17 cellular contexts compared by ENCODE assay signal in the genomic region with DNA sequence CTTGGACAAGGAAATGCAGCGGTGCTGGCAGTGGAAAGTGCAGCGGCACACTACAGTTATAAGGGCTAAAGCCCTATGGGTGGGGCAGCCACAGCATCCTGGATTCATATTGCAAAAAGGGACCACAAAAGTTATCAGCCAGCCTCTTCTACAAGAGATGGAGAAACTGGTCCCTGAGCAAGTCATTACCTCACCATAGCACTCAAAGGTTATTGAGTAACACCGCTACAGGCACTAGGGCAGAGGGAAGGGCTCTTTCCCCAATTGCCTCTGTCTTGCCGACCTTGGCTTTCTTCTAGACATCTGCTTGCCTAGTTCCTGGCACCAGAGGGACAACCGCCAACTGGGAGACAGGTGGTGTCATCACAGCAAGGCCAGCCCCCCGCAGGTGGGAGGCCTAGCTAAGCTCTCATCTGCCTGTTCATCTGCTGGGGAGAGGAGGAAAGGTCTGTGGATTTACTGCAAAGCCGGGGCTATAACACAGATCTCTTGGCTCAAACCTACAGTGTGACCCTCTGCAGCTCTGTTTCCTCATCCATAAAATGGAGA.
DNase-seq lines count a peak whose midpoint lies in the region; TF ChIP-seq lines count a peak whose summit lies in the region.
"Had no signal": no experiment of that assay in that cellular context is flagged by ENCODE, and none has a peak within 500 bp of the region (broad histone marks: within the 10 kb centered on the region; RNA-seq: fewer than 3 reads in every experiment).

No MANE protein-coding gene starts in this region.

- peaks cover 35% of the 10 kb centered on the region for H3K9me3 Mint-ChIP-seq in endodermal cell
- H3K9me3 Mint-ChIP-seq: activated naive CD4-positive, alpha-beta T cell treated with anti-CD3 and anti-CD28 coated beads, Interleukin-2, amount 10 ng/mL, durations not matched to agents 7 days and 5 days; activated T-cell treated with anti-CD3 and anti-CD28 coated beads, Interleukin-2, amount 50 U/mL, for 24 hours had no signal

- H3K27me3 Mint-ChIP-seq in endodermal cell (ENCODE audit: insufficient read depth): peaks cover 1% of the 10 kb centered on the region
- H3K27me3 Mint-ChIP-seq: activated CD4-positive, alpha-beta T cell treated with anti-CD3 and anti-CD28 coated beads for 36 hours; activated naive CD4-positive, alpha-beta T cell treated with anti-CD3 and anti-CD28 coated beads, Interleukin-2, amount 10 ng/mL, durations not matched to agents 7 days and 5 days; CD4-positive, CD25-positive, alpha-beta regulatory T cell had no signal

- no peak overlapping the region for H3K27ac Mint-ChIP-seq in endodermal cell
- H3K27ac Mint-ChIP-seq: activated CD4-positive, alpha-beta T cell treated with anti-CD3 and anti-CD28 coated beads for 36 hours; activated naive CD4-positive, alpha-beta T cell treated with anti-CD3 and anti-CD28 coated beads, Interleukin-2, amount 10 ng/mL, durations not matched to agents 7 days and 5 days; activated T-cell treated with anti-CD3 and anti-CD28 coated beads, Interleukin-2, amount 50 U/mL, for 24 hours; CD4-positive, CD25-positive, alpha-beta regulatory T cell had no signal

- no peaks in the 10 kb centered on the region for H3K9me3 ChIP-seq in endodermal cell (ENCODE audit: control insufficient read depth, low read length)
- H3K9me3 ChIP-seq: prostate gland, upper lobe of left lung had no signal

- H3K4me1 ChIP-seq in endodermal cell (ENCODE audit: control insufficient read depth, insufficient read depth, low read length): no peaks in the 10 kb centered on the region
- H3K4me1 ChIP-seq: prostate gland had no signal

- no peaks in the 10 kb centered on the region for H3K36me3 ChIP-seq in endodermal cell (ENCODE audit: control insufficient read depth, insufficient read depth, low read length)
- H3K36me3 ChIP-seq: prostate gland, upper lobe of left lung had no signal

- no peaks in the 10 kb centered on the region for H3K27me3 ChIP-seq in endodermal cell (ENCODE audit: control insufficient read depth, insufficient read depth, low read length, poor library complexity, severe bottlenecking)
- H3K27me3 ChIP-seq: upper lobe of left lung had no signal

- H3K4me3 ChIP-seq in endodermal cell (ENCODE audit: low read length): no peak overlapping the region
- H3K4me3 ChIP-seq: prostate gland, upper lobe of left lung had no signal

- no peak overlapping the region for H3K9ac ChIP-seq in endodermal cell (ENCODE audit: extremely low read depth, low read length, poor library complexity, severe bottlenecking)

- WGBS in endodermal cell (ENCODE audit: insufficient coverage in 1 of 2, insufficient read length in 1 of 2), 2 experiments: 91 to 100% methylated on average over 2 to 7 of the region's 7 CpGs

- no peak overlapping the region for H3K27ac ChIP-seq in endodermal cell (ENCODE audit: low read depth, low read length)
- H3K27ac ChIP-seq: prostate gland, upper lobe of left lung had no signal

- no peak for TF ChIP-seq CTCF in endodermal cell (conservative IDR thresholded peaks at IDR 0.05)

- no peak overlapping the region for H3K4me3 Mint-ChIP-seq in endodermal cell
- H3K4me3 Mint-ChIP-seq: activated CD4-positive, alpha-beta T cell treated with anti-CD3 and anti-CD28 coated beads for 36 hours; activated naive CD4-positive, alpha-beta T cell treated with anti-CD3 and anti-CD28 coated beads, Interleukin-2, amount 10 ng/mL, durations not matched to agents 7 days and 5 days; activated T-cell treated with anti-CD3 and anti-CD28 coated beads, Interleukin-2, amount 50 U/mL, for 24 hours; CD4-positive, CD25-positive, alpha-beta regulatory T cell had no signal

- DNase-seq in DMS 273 treated with DMSO at 0.1 percent for 48 hours (lab: John Stamatoyannopoulos, UW): peak; percentile 31
- peak; percentile 14 for DNase-seq in NCI-H1694 (lab: John Stamatoyannopoulos, UW)
- DNase-seq in NOMO-1 (lab: John Stamatoyannopoulos, UW; ENCODE audit: unreplicated experiment in 2 of 2): peak; percentile 43 to 83
- peak; percentile 54 for DNase-seq in endodermal cell
- no peak for DNase-seq in NCI-H1048 (lab: John Stamatoyannopoulos, UW)
- DNase-seq in A172 (ENCODE audit: low spot score): no peak
- DNase-seq in NCI-H1417 treated with DMSO at 0.1 percent for 48 hours (lab: John Stamatoyannopoulos, UW): no peak
- DNase-seq: activated CD4-positive, alpha-beta T cell treated with anti-CD3 and anti-CD28 coated beads for 36 hours; activated CD8-positive, alpha-beta memory T cell treated with anti-CD3 and anti-CD28 coated beads for 24 hours; activated naive CD4-positive, alpha-beta T cell treated with anti-CD3 and anti-CD28 coated beads, Interleukin-2, amount 10 ng/mL, durations not matched to agents 7 days and 5 days; activated T-cell treated with anti-CD3 and anti-CD28 coated beads, Interleukin-2, amount 50 U/mL, for 24 hours; CD4-positive, CD25-positive, alpha-beta regulatory T cell; mammary epithelial cell; MM.1S; Right ventricle myocardium superior had no signal

- no peaks in the 10 kb centered on the region for H3K4me1 Mint-ChIP-seq in endodermal cell

- no peaks in the 10 kb centered on the region for H3K36me3 Mint-ChIP-seq in endodermal cell (ENCODE audit: low read depth)
- H3K36me3 Mint-ChIP-seq: activated naive CD4-positive, alpha-beta T cell treated with anti-CD3 and anti-CD28 coated beads, Interleukin-2, amount 10 ng/mL, durations not matched to agents 7 days and 5 days; CD4-positive, CD25-positive, alpha-beta regulatory T cell had no signal

Comparison
In these comparisons a context has a peak if more than half of its experiments do, and no peak if none do; other contexts are left out.
1. DNase-seq: peak in DMS 273 treated with DMSO at 0.1 percent for 48 hours (single experiment), NCI-H1694 (single experiment), NOMO-1 (2 of 2) and endodermal cell (single experiment); none in NCI-H1048 (single experiment), A172 (single experiment) and NCI-H1417 treated with DMSO at 0.1 percent for 48 hours (single experiment).